ENCODE assay signal across 10 cellular contexts in genomic region chr7:149669121-149669818, GRCh38.
DNase-seq lines count a peak whose midpoint lies in the region; ATAC-seq, FAIRE-seq and TF ChIP-seq lines count a peak whose summit lies in the region.
"Had no signal": no experiment of that assay in that cellular context is flagged by ENCODE, and none has a peak within 500 bp of the region (broad histone marks: within the 10 kb centered on the region; RNA-seq: fewer than 3 reads in every experiment).

No MANE protein-coding gene starts in this region.

- no peak overlapping the region for H3K27ac Mint-ChIP-seq in stimulated activated memory B cell treated with anti-CD40 and anti-IgM and Interleukin-4, amounts not matched to agents 10 μg/mL and 1 μg/mL and 100 μg/mL, for 72 hours
- no peak overlapping the region for H3K27ac Mint-ChIP-seq in stimulated activated effector memory CD8-positive, alpha-beta T cell treated with anti-CD3 and anti-CD28 coated beads, Interleukin-12 subunit alpha, Interleukin-12 subunit beta, amount 100 ng/mL, for 72 hours

- H3K27me3 Mint-ChIP-seq in stimulated activated memory B cell treated with anti-CD40 and anti-IgM and Interleukin-4, amounts not matched to agents 10 μg/mL and 1 μg/mL and 100 μg/mL, for 72 hours: peaks cover 70% of the 10 kb centered on the region

- peak; percentile 44 for FAIRE-seq in frontal cortex (lab: Jason Lieb, UNC)

- no peak for ATAC-seq in stimulated activated memory B cell treated with anti-CD40 and anti-IgM and Interleukin-4, amounts not matched to agents 10 μg/mL and 1 μg/mL and 100 μg/mL, for 72 hours
- ATAC-seq in left colon (no peak), omental fat pad (ENCODE audit: low FRiP score) (no peak)
- no peak for ATAC-seq in stimulated activated effector memory CD8-positive, alpha-beta T cell treated with anti-CD3 and anti-CD28 coated beads, Interleukin-12 subunit alpha, Interleukin-12 subunit beta, amount 100 ng/mL, for 72 hours

- DNase-seq in AML-193 (lab: John Stamatoyannopoulos, UW) (peak; percentile 37 to 39), SK-MEL-5 (ENCODE audit: low read depth, low spot score) (peak; percentile 67), frontal cortex (ENCODE audit: low spot score in 2 of 2) (no peak), left colon (no peak), omental fat pad (ENCODE audit: low spot score) (no peak)
- no peak for DNase-seq in stimulated activated effector memory CD8-positive, alpha-beta T cell treated with anti-CD3 and anti-CD28 coated beads, Interleukin-12 subunit alpha, Interleukin-12 subunit beta, amount 100 ng/mL, for 72 hours (ENCODE audit: low spot score in 2 of 2)
- DNase-seq: colonic mucosa, NCI-H69 had no signal

- no peaks in the 10 kb centered on the region for H3K9me3 Mint-ChIP-seq in stimulated activated memory B cell treated with anti-CD40 and anti-IgM and Interleukin-4, amounts not matched to agents 10 μg/mL and 1 μg/mL and 100 μg/mL, for 72 hours
- H3K9me3 Mint-ChIP-seq in stimulated activated effector memory CD8-positive, alpha-beta T cell treated with anti-CD3 and anti-CD28 coated beads, Interleukin-12 subunit alpha, Interleukin-12 subunit beta, amount 100 ng/mL, for 72 hours: no peaks in the 10 kb centered on the region

- peak; percentile 44 for TF ChIP-seq CTCF in GM12873 (IDR thresholded peaks at IDR 0.05; ENCODE audit: insufficient read depth, low read depth, low read length, missing control alignments)
- no peak for TF ChIP-seq CTCF in omental fat pad (IDR thresholded peaks at IDR 0.05)

- peaks cover 6% of the 10 kb centered on the region for H3K4me1 Mint-ChIP-seq in stimulated activated memory B cell treated with anti-CD40 and anti-IgM and Interleukin-4, amounts not matched to agents 10 μg/mL and 1 μg/mL and 100 μg/mL, for 72 hours
- H3K4me1 Mint-ChIP-seq in stimulated activated effector memory CD8-positive, alpha-beta T cell treated with anti-CD3 and anti-CD28 coated beads, Interleukin-12 subunit alpha, Interleukin-12 subunit beta, amount 100 ng/mL, for 72 hours: no peaks in the 10 kb centered on the region

- in situ Hi-C loops in SK-MEL-5 (cut with HindIII; ENCODE audit: low pct_unique_long_range_greater_than_20kb, low sequenced_read_pairs): no loop called here

- no peak overlapping the region for H3K4me3 Mint-ChIP-seq in stimulated activated memory B cell treated with anti-CD40 and anti-IgM and Interleukin-4, amounts not matched to agents 10 μg/mL and 1 μg/mL and 100 μg/mL, for 72 hours
- no peak overlapping the region for H3K4me3 Mint-ChIP-seq in stimulated activated effector memory CD8-positive, alpha-beta T cell treated with anti-CD3 and anti-CD28 coated beads, Interleukin-12 subunit alpha, Interleukin-12 subunit beta, amount 100 ng/mL, for 72 hours

- intact Hi-C loops in left colon (cut with DNase I, micrococcal nuclease): no loop called here

- no peaks in the 10 kb centered on the region for H3K36me3 Mint-ChIP-seq in stimulated activated memory B cell treated with anti-CD40 and anti-IgM and Interleukin-4, amounts not matched to agents 10 μg/mL and 1 μg/mL and 100 μg/mL, for 72 hours
- H3K36me3 Mint-ChIP-seq in stimulated activated effector memory CD8-positive, alpha-beta T cell treated with anti-CD3 and anti-CD28 coated beads, Interleukin-12 subunit alpha, Interleukin-12 subunit beta, amount 100 ng/mL, for 72 hours: no peaks in the 10 kb centered on the region

Comparison
In these comparisons a context has a peak if more than half of its experiments do, and no peak if none do; other contexts are left out.
1. DNase-seq: peak in AML-193 (2 of 2) and SK-MEL-5 (single experiment); none in frontal cortex (0 of 2), left colon (0 of 2), omental fat pad (single experiment) and stimulated activated effector memory CD8-positive, alpha-beta T cell treated with anti-CD3 and anti-CD28 coated beads, Interleukin-12 subunit alpha, Interleukin-12 subunit beta, amount 100 ng/mL, for 72 hours (0 of 2).